9 cellular contexts compared by ENCODE assay signal in the genomic region with DNA sequence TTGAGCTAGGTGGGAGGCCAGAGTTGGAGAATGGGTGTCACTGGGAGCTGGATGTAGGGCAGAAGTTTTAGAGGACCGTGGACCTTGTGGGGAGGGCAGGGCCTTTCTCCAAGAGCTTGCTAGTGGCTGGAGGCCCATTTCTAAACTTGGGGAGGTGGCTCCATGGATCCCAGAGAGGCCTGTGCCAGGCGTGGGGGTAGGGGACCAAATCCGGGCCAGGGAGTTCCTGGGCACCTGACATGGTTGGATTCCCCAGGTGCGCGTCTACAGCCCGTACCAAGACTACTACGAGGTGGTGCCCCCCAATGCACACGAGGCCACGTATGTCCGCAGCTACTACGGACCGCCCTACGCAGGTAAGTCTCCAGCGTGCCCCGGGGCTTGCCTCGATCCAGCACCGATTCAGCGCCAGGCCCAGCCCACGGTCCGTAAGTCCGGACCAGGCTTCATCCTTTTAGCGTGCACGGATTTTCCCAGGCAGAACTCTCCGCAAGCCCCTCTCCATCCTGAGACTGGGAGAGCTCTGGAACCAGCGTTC. TPM values are rescaled to one million over a fixed set of nuclear protein-coding genes. Genes with fewer than 3 reads are reported as not detected.
DNase-seq lines count a peak whose midpoint lies in the region; ATAC-seq and TF ChIP-seq lines count a peak whose summit lies in the region.
"Had no signal": no experiment of that assay in that cellular context is flagged by ENCODE, and none has a peak within 500 bp of the region (broad histone marks: within the 10 kb centered on the region; RNA-seq: fewer than 3 reads in every experiment).

No MANE protein-coding gene starts in this region.

- H3K36me3 Mint-ChIP-seq in activated naive CD4-positive, alpha-beta T cell treated with anti-CD3 and anti-CD28 coated beads, Interleukin-2, amount 50 U/mL, for 72 hours, result no peaks in the 10 kb centered on the region
- no peaks in the 10 kb centered on the region for H3K36me3 Mint-ChIP-seq in brain
- no peaks in the 10 kb centered on the region for H3K36me3 Mint-ChIP-seq in type B pancreatic cell

- H3K4me3 Mint-ChIP-seq in brain (peak overlapping the region in 2 of 5 experiments; percentile 36 to 60), type B pancreatic cell (peak overlapping the region; percentile 2)

- H3K4me1 ChIP-seq in mesenchymal stem cell (ENCODE audit: control insufficient read depth, insufficient read depth, low read depth, low read length), result peaks cover 8% of the 10 kb centered on the region
- H3K4me1 ChIP-seq: foreskin keratinocyte had no signal

- no peaks in the 10 kb centered on the region for H3K9me3 ChIP-seq in mesenchymal stem cell (ENCODE audit: control insufficient read depth, low read length)

- H3K27ac ChIP-seq in mesenchymal stem cell (ENCODE audit: low read length, poor library complexity, severe bottlenecking), result no peak overlapping the region
- H3K27ac ChIP-seq: foreskin keratinocyte had no signal

- H3K4ac ChIP-seq in mesenchymal stem cell (ENCODE audit: low read depth in 1 of 2, low read length in 2 of 2), result peak overlapping the region in 1 of 2 experiments; percentile 27

- 47% methylated on average over 25 of the region's 25 CpGs for WGBS in mesenchymal stem cell

- no peak overlapping the region for H2BK120ac ChIP-seq in mesenchymal stem cell (ENCODE audit: low read depth, low read length)

- H3K4me3 ChIP-seq in mesenchymal stem cell (ENCODE audit: insufficient read depth in 1 of 2, low read depth in 1 of 2, low read length in 2 of 2), result peak overlapping the region; percentile 20 to 75

- peak; percentile 31 to 35 for ATAC-seq in activated naive CD4-positive, alpha-beta T cell treated with anti-CD3 and anti-CD28 coated beads, Interleukin-2, amount 50 U/mL, for 72 hours
- no peak for ATAC-seq in GM18520 (IDR thresholded peaks at IDR 0.05; ENCODE audit: unreplicated experiment)

- DNase-seq in activated naive CD4-positive, alpha-beta T cell treated with anti-CD3 and anti-CD28 coated beads, Interleukin-2, amount 50 U/mL, for 72 hours (ENCODE audit: low spot score in 2 of 2), result no peak
- no peak for DNase-seq in activated naive CD4-positive, alpha-beta T cell (lab: John Stamatoyannopoulos, UW)
- DNase-seq in mesenchymal stem cell (no peak), type B pancreatic cell (ENCODE audit: extremely low spot score, unreplicated experiment) (no peak), cerebellar cortex (ENCODE audit: low spot score) (no peak), COR-L47 (lab: John Stamatoyannopoulos, UW) (no peak)

- H2BK15ac ChIP-seq in mesenchymal stem cell (ENCODE audit: low read depth, poor library complexity, severe bottlenecking), result no peak overlapping the region

- peak overlapping the region; percentile 93 for H3K4me2 ChIP-seq in mesenchymal stem cell (ENCODE audit: low read length, poor library complexity, severe bottlenecking)

- H3K9ac ChIP-seq in mesenchymal stem cell (ENCODE audit: low read length), result peak overlapping the region; percentile 87

- peak overlapping the region; percentile 82 for H4K91ac ChIP-seq in mesenchymal stem cell (ENCODE audit: low read length)

- H3K14ac ChIP-seq in mesenchymal stem cell (ENCODE audit: low read length in 2 of 2), result no peak overlapping the region

- no peak overlapping the region for H2AK5ac ChIP-seq in mesenchymal stem cell (ENCODE audit: low read length, severe bottlenecking)

- no peak overlapping the region for H3K27ac Mint-ChIP-seq in activated naive CD4-positive, alpha-beta T cell treated with anti-CD3 and anti-CD28 coated beads, Interleukin-2, amount 50 U/mL, for 72 hours
- H3K27ac Mint-ChIP-seq in brain (peak overlapping the region in 3 of 5 experiments; percentile 37 to 75 (median 48)), type B pancreatic cell (no peak overlapping the region)

- H3K27me3 Mint-ChIP-seq in brain, result peaks cover 3% of the 10 kb centered on the region
- peaks cover 9% of the 10 kb centered on the region for H3K27me3 Mint-ChIP-seq in type B pancreatic cell

- H3K4me1 Mint-ChIP-seq in brain (peaks cover 20% of the 10 kb centered on the region), type B pancreatic cell (ENCODE audit: unreplicated experiment) (peaks cover 13% of the 10 kb centered on the region)

- no peak overlapping the region for H2AFZ ChIP-seq in mesenchymal stem cell (ENCODE audit: low read depth, low read length)

- H3K9me3 Mint-ChIP-seq in activated naive CD4-positive, alpha-beta T cell treated with anti-CD3 and anti-CD28 coated beads, Interleukin-2, amount 50 U/mL, for 72 hours, result no peaks in the 10 kb centered on the region
- no peaks in the 10 kb centered on the region for H3K9me3 Mint-ChIP-seq in brain
- no peaks in the 10 kb centered on the region for H3K9me3 Mint-ChIP-seq in type B pancreatic cell

- no peak overlapping the region for H2BK5ac ChIP-seq in mesenchymal stem cell (ENCODE audit: low read depth, low read length, poor library complexity, severe bottlenecking)

- peaks cover 0 to 11% of the 10 kb centered on the region in 2 experiments for H3K27me3 ChIP-seq in mesenchymal stem cell (ENCODE audit: control insufficient read depth in 1 of 2, insufficient read depth in 1 of 2, low read length in 2 of 2)
- H3K27me3 ChIP-seq: foreskin keratinocyte had no signal

- TF ChIP-seq CTCF in brain (conservative IDR thresholded peaks at IDR 0.05) (no peak), type B pancreatic cell (conservative IDR thresholded peaks at IDR 0.05) (no peak)

- H3K79me1 ChIP-seq in mesenchymal stem cell (replicated peaks; ENCODE audit: low read length, poor library complexity, severe bottlenecking), result no peaks in the 10 kb centered on the region

- peak overlapping the region; percentile 78 for H4K8ac ChIP-seq in mesenchymal stem cell (ENCODE audit: low read length)

- no peak overlapping the region for H3K23ac ChIP-seq in mesenchymal stem cell (ENCODE audit: low read length in 2 of 2)

- H2BK12ac ChIP-seq in mesenchymal stem cell (ENCODE audit: low read length in 2 of 2), result no peak overlapping the region

- H3K18ac ChIP-seq in mesenchymal stem cell (ENCODE audit: low read depth in 1 of 2, low read length in 2 of 2), result peak overlapping the region in 1 of 2 experiments; percentile 31

- H3K36me3 ChIP-seq in mesenchymal stem cell (ENCODE audit: control insufficient read depth in 1 of 2, insufficient read depth in 2 of 2, low read depth in 1 of 2, low read length in 2 of 2), result no peaks in the 10 kb centered on the region

RNA-seq across cellular contexts. Expression of a gene that starts 14.2 kb away (rescaled TPM):
- 10 to 100 TPM; 16.4 to 19.9 TPM for total RNA-seq in activated naive CD4-positive, alpha-beta T cell treated with anti-CD3 and anti-CD28 coated beads, Interleukin-2, amount 50 U/mL, for 72 hours
- 941 TPM for polyA plus RNA-seq in brain (ENCODE audit: insufficient read depth, low read depth, low replicate concordance)
- 0.90 TPM for polyA plus RNA-seq in mesenchymal stem cell (2013, experiment 1 of 2)
- 0.97 TPM for polyA plus RNA-seq in mesenchymal stem cell (2013, experiment 2 of 2)
- 15.7 and 16.5 TPM in 2 replicates for total RNA-seq in type B pancreatic cell (ENCODE audit: low replicate concordance)
- total RNA-seq: foreskin keratinocyte had no signal

Comparison
In these comparisons a context has a peak if more than half of its experiments do, and no peak if none do; other contexts are left out.
1. H3K27ac Mint-ChIP-seq: peak in brain (3 of 5); none in activated naive CD4-positive, alpha-beta T cell treated with anti-CD3 and anti-CD28 coated beads, Interleukin-2, amount 50 U/mL, for 72 hours (0 of 2) and type B pancreatic cell (single experiment).